In the genomic region with DNA sequence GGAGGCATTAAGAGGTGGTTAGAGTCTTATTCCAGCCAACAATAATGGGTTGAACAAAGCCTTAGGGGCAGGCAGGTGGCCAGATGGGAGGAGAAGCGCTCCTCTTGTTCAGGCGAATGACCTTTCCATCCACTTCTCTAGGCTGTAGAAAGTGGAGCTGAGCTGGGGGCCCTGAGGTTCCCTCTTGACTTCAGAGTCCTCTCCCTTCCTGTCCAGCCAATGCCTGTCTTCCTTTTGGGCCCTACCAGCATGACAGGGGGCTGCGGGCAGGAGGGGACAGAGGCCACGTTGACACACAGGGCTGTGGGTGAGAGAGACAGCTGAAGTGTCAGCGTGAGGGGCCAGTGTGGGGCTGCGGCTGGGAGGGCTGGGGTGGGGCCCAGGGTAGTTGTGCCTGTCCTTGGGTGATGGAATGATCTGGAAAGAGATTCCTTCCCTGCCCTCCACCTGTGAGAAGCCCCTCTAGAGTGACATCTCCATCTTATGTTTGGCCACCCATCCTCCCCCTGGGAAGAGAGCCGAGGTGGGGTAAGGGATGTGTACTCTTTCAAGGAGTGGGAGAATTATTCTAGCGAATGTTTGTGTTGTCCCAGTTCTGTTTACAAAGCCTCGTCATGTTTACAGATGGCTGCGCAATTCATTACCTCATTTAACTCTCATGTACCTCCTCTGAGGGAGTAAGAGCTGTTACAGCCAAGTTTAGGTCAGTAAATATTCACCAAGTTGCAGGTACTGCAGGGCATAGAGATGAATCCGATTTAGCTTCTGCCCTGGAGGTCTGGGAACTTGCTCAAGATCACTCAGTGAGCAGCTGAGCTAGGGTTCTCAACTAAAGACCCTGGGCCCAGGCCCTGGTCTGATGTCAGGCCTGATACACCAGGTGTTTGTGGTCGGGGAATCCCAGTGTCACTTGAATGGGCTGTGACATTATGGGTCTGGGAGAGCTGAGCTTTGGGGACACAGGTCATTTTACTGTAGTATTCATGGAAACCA, we compare ENCODE assay signal across 1 cellular context.
TF ChIP-seq lines count a peak whose summit lies in the region.

No MANE protein-coding gene starts in this region.

TF ChIP-seq in HepG2, 621 proteins besides CTCF, POLR2A, EP300 and RAD21 (continued from another document):
- TF ChIP-seq, protein P1, sequence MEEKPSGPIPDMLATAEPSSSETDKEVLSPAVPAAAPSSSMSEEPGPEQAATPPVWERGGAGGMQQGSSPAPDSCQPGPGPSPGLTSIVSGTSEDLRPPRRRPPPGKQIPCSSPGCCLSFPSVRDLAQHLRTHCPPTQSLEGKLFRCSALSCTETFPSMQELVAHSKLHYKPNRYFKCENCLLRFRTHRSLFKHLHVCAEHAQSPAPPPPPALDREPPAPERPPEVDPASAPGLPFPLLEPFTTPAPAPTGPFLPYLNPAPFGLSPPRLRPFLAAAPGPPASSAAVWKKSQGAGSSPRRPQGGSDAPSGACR (CRISPR knock-in tag; IDR thresholded peaks at IDR 0.05), result no peak; the same call in 1 of the 2 replicates
- peak; percentile 3; the same call in 1 of the 2 replicates for TF ChIP-seq NCOA2 (CRISPR knock-in tag; IDR thresholded peaks at IDR 0.05)
- no peak for TF ChIP-seq TOE1 (CRISPR knock-in tag; IDR thresholded peaks at IDR 0.05)
- 0 out of 2 replicates have a peak, but pooled peaks have one; percentile 47 for TF ChIP-seq ZBTB8A (CRISPR knock-in tag; IDR thresholded peaks at IDR 0.05; ENCODE audit: borderline replicate concordance, low read depth)
- TF ChIP-seq KDM4B (CRISPR knock-in tag; IDR thresholded peaks at IDR 0.05), result peak; percentile 14; the same call in 1 of the 2 replicates
- TF ChIP-seq, protein P2, sequence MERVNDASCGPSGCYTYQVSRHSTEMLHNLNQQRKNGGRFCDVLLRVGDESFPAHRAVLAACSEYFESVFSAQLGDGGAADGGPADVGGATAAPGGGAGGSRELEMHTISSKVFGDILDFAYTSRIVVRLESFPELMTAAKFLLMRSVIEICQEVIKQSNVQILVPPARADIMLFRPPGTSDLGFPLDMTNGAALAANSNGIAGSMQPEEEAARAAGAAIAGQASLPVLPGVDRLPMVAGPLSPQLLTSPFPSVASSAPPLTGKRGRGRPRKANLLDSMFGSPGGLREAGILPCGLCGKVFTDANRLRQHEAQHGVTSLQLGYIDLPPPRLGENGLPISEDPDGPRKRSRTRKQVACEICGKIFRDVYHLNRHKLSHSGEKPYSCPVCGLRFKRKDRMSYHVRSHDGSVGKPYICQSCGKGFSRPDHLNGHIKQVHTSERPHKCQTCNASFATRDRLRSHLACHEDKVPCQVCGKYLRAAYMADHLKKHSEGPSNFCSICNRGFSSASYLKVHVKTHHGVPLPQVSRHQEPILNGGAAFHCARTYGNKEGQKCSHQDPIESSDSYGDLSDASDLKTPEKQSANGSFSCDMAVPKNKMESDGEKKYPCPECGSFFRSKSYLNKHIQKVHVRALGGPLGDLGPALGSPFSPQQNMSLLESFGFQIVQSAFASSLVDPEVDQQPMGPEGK (CRISPR knock-in tag; IDR thresholded peaks at IDR 0.05), result peak; percentile 93
- no peak for TF ChIP-seq REL (CRISPR knock-in tag; conservative IDR thresholded peaks at IDR 0.05)
- TF ChIP-seq FIP1L1 (IDR thresholded peaks at IDR 0.05; ENCODE audit: borderline replicate concordance, insufficient read depth, low read depth, low read length), result no peak
- peak; percentile 49; the same call in 1 of the 2 replicates for TF ChIP-seq POLR2AphosphoS5 (IDR thresholded peaks at IDR 0.05; ENCODE audit: low read depth, low read length)
- TF ChIP-seq PHF20 (CRISPR knock-in tag; IDR thresholded peaks at IDR 0.05), result no peak
- TF ChIP-seq, protein P3, sequence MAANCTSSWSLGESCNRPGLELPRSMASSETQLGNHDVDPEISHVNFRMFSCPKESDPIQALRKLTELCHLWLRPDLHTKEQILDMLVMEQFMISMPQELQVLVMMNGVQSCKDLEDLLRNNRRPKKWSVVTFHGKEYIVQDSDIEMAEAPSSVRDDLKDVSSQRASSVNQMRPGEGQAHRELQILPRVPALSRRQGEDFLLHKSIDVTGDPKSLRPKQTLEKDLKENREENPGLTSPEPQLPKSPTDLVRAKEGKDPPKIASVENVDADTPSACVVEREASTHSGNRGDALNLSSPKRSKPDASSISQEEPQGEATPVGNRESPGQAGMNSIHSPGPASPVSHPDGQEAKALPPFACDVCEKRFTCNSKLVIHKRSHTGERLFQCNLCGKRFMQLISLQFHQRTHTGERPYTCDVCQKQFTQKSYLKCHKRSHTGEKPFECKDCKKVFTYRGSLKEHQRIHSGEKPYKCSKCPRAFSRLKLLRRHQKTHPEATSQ (CRISPR knock-in tag; IDR thresholded peaks at IDR 0.05; ENCODE audit: borderline replicate concordance), result 0 out of 2 replicates have a peak, but pooled peaks have one; percentile 61
- no peak for TF ChIP-seq ZNF558 (CRISPR knock-in tag; IDR thresholded peaks at IDR 0.05; ENCODE audit: borderline replicate concordance)
- TF ChIP-seq RELA (CRISPR knock-in tag; IDR thresholded peaks at IDR 0.05), result no peak
- TF ChIP-seq GATAD2A (CRISPR knock-in tag; IDR thresholded peaks at IDR 0.05), result peak; percentile 85
- no peak for TF ChIP-seq STAG1 (CRISPR knock-in tag; IDR thresholded peaks at IDR 0.05)
- TF ChIP-seq ZNF24 (IDR thresholded peaks at IDR 0.05), result no peak
- peak; percentile 49; the same call in 1 of the 2 replicates for TF ChIP-seq ZZZ3 (CRISPR knock-in tag; IDR thresholded peaks at IDR 0.05; ENCODE audit: borderline replicate concordance)
- no peak for TF ChIP-seq HNRNPK (IDR thresholded peaks at IDR 0.05; ENCODE audit: low read depth, low read length, poor library complexity, severe bottlenecking)
- no peak for TF ChIP-seq SUZ12 (IDR thresholded peaks at IDR 0.05; ENCODE audit: low read depth, low read length)
- peak; percentile 67; the same call in 1 of the 2 replicates for TF ChIP-seq ZNF761 (CRISPR knock-in tag; conservative IDR thresholded peaks at IDR 0.05)
- peak; percentile 68; the same call in 1 of the 2 replicates for TF ChIP-seq MIXL1 (CRISPR knock-in tag; IDR thresholded peaks at IDR 0.05)
- peak; percentile 38 for TF ChIP-seq XRCC5 (optimal IDR thresholded peaks at IDR 0.05; ENCODE audit: low read length)
- no peak for TF ChIP-seq ZNF550 (CRISPR knock-in tag; IDR thresholded peaks at IDR 0.05; ENCODE audit: borderline replicate concordance)
- TF ChIP-seq, protein P4, sequence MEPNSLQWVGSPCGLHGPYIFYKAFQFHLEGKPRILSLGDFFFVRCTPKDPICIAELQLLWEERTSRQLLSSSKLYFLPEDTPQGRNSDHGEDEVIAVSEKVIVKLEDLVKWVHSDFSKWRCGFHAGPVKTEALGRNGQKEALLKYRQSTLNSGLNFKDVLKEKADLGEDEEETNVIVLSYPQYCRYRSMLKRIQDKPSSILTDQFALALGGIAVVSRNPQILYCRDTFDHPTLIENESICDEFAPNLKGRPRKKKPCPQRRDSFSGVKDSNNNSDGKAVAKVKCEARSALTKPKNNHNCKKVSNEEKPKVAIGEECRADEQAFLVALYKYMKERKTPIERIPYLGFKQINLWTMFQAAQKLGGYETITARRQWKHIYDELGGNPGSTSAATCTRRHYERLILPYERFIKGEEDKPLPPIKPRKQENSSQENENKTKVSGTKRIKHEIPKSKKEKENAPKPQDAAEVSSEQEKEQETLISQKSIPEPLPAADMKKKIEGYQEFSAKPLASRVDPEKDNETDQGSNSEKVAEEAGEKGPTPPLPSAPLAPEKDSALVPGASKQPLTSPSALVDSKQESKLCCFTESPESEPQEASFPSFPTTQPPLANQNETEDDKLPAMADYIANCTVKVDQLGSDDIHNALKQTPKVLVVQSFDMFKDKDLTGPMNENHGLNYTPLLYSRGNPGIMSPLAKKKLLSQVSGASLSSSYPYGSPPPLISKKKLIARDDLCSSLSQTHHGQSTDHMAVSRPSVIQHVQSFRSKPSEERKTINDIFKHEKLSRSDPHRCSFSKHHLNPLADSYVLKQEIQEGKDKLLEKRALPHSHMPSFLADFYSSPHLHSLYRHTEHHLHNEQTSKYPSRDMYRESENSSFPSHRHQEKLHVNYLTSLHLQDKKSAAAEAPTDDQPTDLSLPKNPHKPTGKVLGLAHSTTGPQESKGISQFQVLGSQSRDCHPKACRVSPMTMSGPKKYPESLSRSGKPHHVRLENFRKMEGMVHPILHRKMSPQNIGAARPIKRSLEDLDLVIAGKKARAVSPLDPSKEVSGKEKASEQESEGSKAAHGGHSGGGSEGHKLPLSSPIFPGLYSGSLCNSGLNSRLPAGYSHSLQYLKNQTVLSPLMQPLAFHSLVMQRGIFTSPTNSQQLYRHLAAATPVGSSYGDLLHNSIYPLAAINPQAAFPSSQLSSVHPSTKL (CRISPR knock-in tag; IDR thresholded peaks at IDR 0.05), result peak; percentile 78
- TF ChIP-seq SETDB1 (CRISPR knock-in tag; IDR thresholded peaks at IDR 0.05; ENCODE audit: borderline replicate concordance), result no peak
- TF ChIP-seq ZNF232 (CRISPR knock-in tag; IDR thresholded peaks at IDR 0.05; ENCODE audit: borderline replicate concordance), result no peak
- no peak for TF ChIP-seq KLF15 (CRISPR knock-in tag; IDR thresholded peaks at IDR 0.05; ENCODE audit: borderline replicate concordance)
- peak; percentile 85; the same call in 1 of the 2 replicates for TF ChIP-seq ZNF343 (CRISPR knock-in tag; IDR thresholded peaks at IDR 0.05)
